In the genomic region with DNA sequence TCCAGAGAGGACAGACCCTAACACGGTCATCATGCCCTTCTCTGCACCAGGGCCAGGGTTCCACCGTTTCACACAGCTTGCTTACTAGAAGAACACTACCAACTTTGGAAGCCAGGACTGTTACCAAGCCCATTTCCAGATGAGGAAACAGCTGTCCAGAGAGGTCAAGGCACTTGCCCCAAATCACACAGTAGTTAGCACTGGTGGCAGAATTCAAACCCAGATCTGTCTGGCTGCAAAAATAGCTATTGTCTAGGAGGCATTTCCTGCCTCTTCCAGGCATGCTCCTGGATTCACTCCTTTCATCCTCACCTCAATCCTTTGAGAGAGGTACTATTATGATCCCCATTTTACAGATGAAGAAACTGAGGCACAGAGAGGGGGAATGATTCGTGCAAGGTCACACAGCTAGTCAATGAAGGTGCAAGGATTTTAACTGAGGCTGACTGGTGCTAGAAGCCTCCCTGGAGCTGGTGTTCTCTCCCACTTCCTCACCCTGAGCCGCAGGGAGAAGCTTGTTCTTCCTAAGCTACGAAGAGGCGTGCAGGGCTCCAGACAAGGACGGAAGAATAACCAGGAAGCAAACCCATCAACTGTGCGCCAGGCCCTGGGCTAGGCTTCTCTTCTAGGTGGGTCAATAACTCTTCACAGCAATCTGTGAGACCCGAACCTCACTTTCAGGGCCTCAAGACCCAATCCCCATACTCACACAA, we compare ENCODE assay signal across 11 cellular contexts. TPM values are rescaled to one million over a fixed set of nuclear protein-coding genes. Genes with fewer than 3 reads are reported as not detected.
A peak's percentile ranks its signal among the peaks of the same experiment; 100 is the strongest.
DNase-seq lines count a peak whose midpoint lies in the region; ATAC-seq, FAIRE-seq and TF ChIP-seq lines count a peak whose summit lies in the region.
"Had no signal": no experiment of that assay in that cellular context is flagged by ENCODE, and none has a peak within 500 bp of the region (broad histone marks: within the 10 kb centered on the region; RNA-seq: fewer than 3 reads in every experiment).

No MANE protein-coding gene starts in this region.

- no peak overlapping the region for H3K9ac ChIP-seq in keratinocyte (ENCODE audit: control insufficient read depth, extremely low read depth, insufficient read depth, low read length)

- intact Hi-C loops in activated naive CD4-positive, alpha-beta T cell treated with anti-CD3 and anti-CD28 coated beads for 36 hours (cut with micrococcal nuclease), result loop anchor here (5.0 kb wide), 2 partner anchors 309 to 1174 kb away; a partner anchor contains a TSS

- peaks cover 12% of the 10 kb centered on the region for H3K27me3 ChIP-seq in keratinocyte (ENCODE audit: control insufficient read depth, extremely low read depth, insufficient read depth, low read length)
- H3K27me3 ChIP-seq in thymus (ENCODE audit: control insufficient read depth, insufficient read depth), result no peaks in the 10 kb centered on the region

- H3K4me2 ChIP-seq in keratinocyte (ENCODE audit: control insufficient read depth, extremely low read depth, insufficient read depth, low read depth, low read length), result no peak overlapping the region

- no peaks in the 10 kb centered on the region for H3K9me1 ChIP-seq in keratinocyte (ENCODE audit: control insufficient read depth, extremely low read depth, insufficient read depth, low read length)

- peak overlapping the region; percentile 100 for H3K27ac Mint-ChIP-seq in activated naive CD4-positive, alpha-beta T cell treated with anti-CD3 and anti-CD28 coated beads for 36 hours
- H3K27ac Mint-ChIP-seq in T-helper 17 cell, result peak overlapping the region; percentile 100

- dilution Hi-C loops in keratinocyte (cut with MboI; ENCODE audit: extremely low pct_ligation_motif_present, low sequenced_read_pairs), result no loop called here

- DNase-seq in activated naive CD4-positive, alpha-beta T cell treated with anti-CD3 and anti-CD28 coated beads for 36 hours, result no peak
- no peak for DNase-seq in activated naive CD4-positive, alpha-beta T cell treated with anti-CD3 and anti-CD28 coated beads, Interleukin-2, amount 50 U/mL, for 16 hours
- DNase-seq in T-helper 17 cell (no peak), keratinocyte (ENCODE audit: low read depth, low spot score) (no peak), NCI-H146 treated with DMSO at 0.1 percent for 48 hours (lab: John Stamatoyannopoulos, UW; ENCODE audit: unreplicated experiment) (no peak)
- DNase-seq: kidney glomerular epithelial cell, NCI-H748 treated with DMSO at 0.1 percent for 48 hours, T1000 had no signal

- H3K27ac ChIP-seq in keratinocyte (ENCODE audit: control insufficient read depth, insufficient read depth, low read length) (no peak overlapping the region), thymus (ENCODE audit: low read depth) (peak overlapping the region; percentile 95)

- TF ChIP-seq CTCF in keratinocyte (optimal IDR thresholded peaks at IDR 0.05 in 1 of 3, IDR thresholded peaks at IDR 0.05 in 1 of 3, conservative IDR thresholded peaks at IDR 0.05 in 1 of 3; ENCODE audit: extremely low read depth in 1 of 3, insufficient read depth in 2 of 3, low read length in 3 of 3), result no peak

- CTCF ChIA-PET in activated naive CD4-positive, alpha-beta T cell treated with anti-CD3 and anti-CD28 coated beads for 36 hours (lab: Charles Lee), result interaction anchor here (0.6 to 3.4 kb wide), 7 partner anchors 10 to 38 kb away, joined by 3 to 24 read pairs (median 11); no protein-coding TSS in a partner anchor

- H4K20me1 ChIP-seq in keratinocyte (ENCODE audit: control insufficient read depth, extremely low read depth, insufficient read depth, low read length), result no peaks in the 10 kb centered on the region

- no peak overlapping the region for H3K4me3 ChIP-seq in keratinocyte (ENCODE audit: control insufficient read depth in 2 of 3, extremely low read depth in 1 of 3, insufficient read depth in 2 of 3, low read depth in 1 of 3, low read length in 3 of 3)
- peak overlapping the region; percentile 87 for H3K4me3 ChIP-seq in thymus (ENCODE audit: low read length)

- no peak overlapping the region for H2AFZ ChIP-seq in keratinocyte (ENCODE audit: control insufficient read depth, low read length)

- no peaks in the 10 kb centered on the region for H3K27me3 Mint-ChIP-seq in activated naive CD4-positive, alpha-beta T cell treated with anti-CD3 and anti-CD28 coated beads for 36 hours (ENCODE audit: low read depth)
- H3K27me3 Mint-ChIP-seq in T-helper 17 cell, result no peaks in the 10 kb centered on the region

- peaks cover 20% of the 10 kb centered on the region for H3K36me3 Mint-ChIP-seq in activated naive CD4-positive, alpha-beta T cell treated with anti-CD3 and anti-CD28 coated beads for 36 hours (ENCODE audit: low read depth)
- peaks cover 11% of the 10 kb centered on the region for H3K36me3 Mint-ChIP-seq in T-helper 17 cell (ENCODE audit: low read depth)

- 68% methylated on average over 9 of the region's 9 CpGs for WGBS in thymus

- no peaks in the 10 kb centered on the region for H3K79me2 ChIP-seq in keratinocyte (ENCODE audit: control insufficient read depth, insufficient read depth, low read length)

- peak overlapping the region; percentile 98 for H3K4me3 Mint-ChIP-seq in activated naive CD4-positive, alpha-beta T cell treated with anti-CD3 and anti-CD28 coated beads for 36 hours
- H3K4me3 Mint-ChIP-seq in T-helper 17 cell, result peak overlapping the region; percentile 100

- ATAC-seq in T-helper 17 cell, result no peak
- ATAC-seq in HG03457 (IDR thresholded peaks at IDR 0.05; ENCODE audit: unreplicated experiment), result no peak
- no peak for ATAC-seq in HG03097 (IDR thresholded peaks at IDR 0.05; ENCODE audit: low FRiP score, unreplicated experiment)

- H3K4me1 ChIP-seq in keratinocyte (ENCODE audit: control insufficient read depth, extremely low read depth, insufficient read depth, low read length), result peaks cover 18% of the 10 kb centered on the region
- H3K4me1 ChIP-seq in thymus (ENCODE audit: control insufficient read depth, insufficient read depth, low read length), result peaks cover 61% of the 10 kb centered on the region

- H3K36me3 ChIP-seq in keratinocyte (ENCODE audit: control insufficient read depth in 2 of 2, extremely low read depth in 1 of 2, insufficient read depth in 2 of 2, low read length in 2 of 2) (no peaks in the 10 kb centered on the region), thymus (ENCODE audit: control insufficient read depth, insufficient read depth) (no peaks in the 10 kb centered on the region)

- peak; percentile 43 for FAIRE-seq in keratinocyte (lab: Jason Lieb, UNC)

- H3K4me1 Mint-ChIP-seq in activated naive CD4-positive, alpha-beta T cell treated with anti-CD3 and anti-CD28 coated beads for 36 hours (ENCODE audit: low read depth), result peaks cover 77% of the 10 kb centered on the region
- peaks cover 73% of the 10 kb centered on the region for H3K4me1 Mint-ChIP-seq in T-helper 17 cell

- H3K9me3 Mint-ChIP-seq in activated naive CD4-positive, alpha-beta T cell treated with anti-CD3 and anti-CD28 coated beads for 36 hours, result no peaks in the 10 kb centered on the region

- H3K9me3 ChIP-seq in T-helper 17 cell (ENCODE audit: control insufficient read depth, low read length, poor library complexity, severe bottlenecking) (no peaks in the 10 kb centered on the region), keratinocyte (ENCODE audit: control insufficient read depth, low read depth, low read length) (no peaks in the 10 kb centered on the region), thymus (ENCODE audit: control insufficient read depth) (no peaks in the 10 kb centered on the region)

RNA-seq across cellular contexts. Expression of a gene that starts 0.6 kb away (rescaled TPM):
- 100 to 1,000 TPM; 205 to 208 TPM for total RNA-seq in activated naive CD4-positive, alpha-beta T cell treated with anti-CD3 and anti-CD28 coated beads for 36 hours
- total RNA-seq in T-helper 17 cell, result 100 to 1,000 TPM; 563 to 601 TPM
- polyA plus RNA-seq in keratinocyte (0.18 to 0.40 TPM (median 0.25 TPM) in 3 replicates), thymus (364 TPM)
- polyA plus RNA-seq in keratinocyte (2011; ENCODE audit: low read depth), result 0.37 TPM
- polyA plus RNA-seq in keratinocyte (2011; cell fraction: cytosol; rRNA removed), result 0.13 and 0.16 TPM in 2 replicates
- polyA plus RNA-seq in keratinocyte (2011; cell fraction: nucleus; rRNA removed), result 0.15 TPM in 1 of 2 replicates, not detected in the other
- 0.15 and 0.68 TPM in 2 replicates for polyA plus RNA-seq in keratinocyte (2012; ENCODE audit: low replicate concordance)
- polyA minus RNA-seq in keratinocyte, result 0.76 to 2.1 TPM in 2 of 3 replicates, not detected in the other
- not detected for polyA minus RNA-seq in keratinocyte (2011; cell fraction: cytosol; rRNA and poly(A)+ RNA removed)
- polyA minus RNA-seq in keratinocyte (2011; cell fraction: nucleus; rRNA and poly(A)+ RNA removed), result not detected in 2 replicates

RNA-seq across cellular contexts. Expression of a gene that starts 34.7 kb away (rescaled TPM):
- under 1 TPM; 0.36 to 0.37 TPM for total RNA-seq in activated naive CD4-positive, alpha-beta T cell treated with anti-CD3 and anti-CD28 coated beads for 36 hours
- total RNA-seq in T-helper 17 cell, result 1 to 10 TPM; 2.1 to 3.7 TPM
- polyA plus RNA-seq in keratinocyte, result 0.05 to 0.13 TPM in 2 of 3 replicates, not detected in the other
- not detected for polyA plus RNA-seq in keratinocyte (2011; ENCODE audit: low read depth)
- 0.01 and 0.08 TPM in 2 replicates for polyA plus RNA-seq in keratinocyte (2011; cell fraction: cytosol; rRNA removed)
- 0.08 and 0.45 TPM in 2 replicates for polyA plus RNA-seq in keratinocyte (2011; cell fraction: nucleus; rRNA removed)
- polyA plus RNA-seq in keratinocyte (2012; ENCODE audit: low replicate concordance), result 0.06 TPM in 1 of 2 replicates, not detected in the other
- polyA minus RNA-seq in keratinocyte, result 1.3 TPM in 1 of 3 replicates, not detected in the others
- polyA minus RNA-seq in keratinocyte (2011; cell fraction: cytosol; rRNA and poly(A)+ RNA removed), result not detected
- polyA minus RNA-seq in keratinocyte (2011; cell fraction: nucleus; rRNA and poly(A)+ RNA removed), result not detected in 2 replicates
- 0.27 TPM for polyA plus RNA-seq in thymus
